ENCODE assay signal across 8 cellular contexts in the genomic region with DNA sequence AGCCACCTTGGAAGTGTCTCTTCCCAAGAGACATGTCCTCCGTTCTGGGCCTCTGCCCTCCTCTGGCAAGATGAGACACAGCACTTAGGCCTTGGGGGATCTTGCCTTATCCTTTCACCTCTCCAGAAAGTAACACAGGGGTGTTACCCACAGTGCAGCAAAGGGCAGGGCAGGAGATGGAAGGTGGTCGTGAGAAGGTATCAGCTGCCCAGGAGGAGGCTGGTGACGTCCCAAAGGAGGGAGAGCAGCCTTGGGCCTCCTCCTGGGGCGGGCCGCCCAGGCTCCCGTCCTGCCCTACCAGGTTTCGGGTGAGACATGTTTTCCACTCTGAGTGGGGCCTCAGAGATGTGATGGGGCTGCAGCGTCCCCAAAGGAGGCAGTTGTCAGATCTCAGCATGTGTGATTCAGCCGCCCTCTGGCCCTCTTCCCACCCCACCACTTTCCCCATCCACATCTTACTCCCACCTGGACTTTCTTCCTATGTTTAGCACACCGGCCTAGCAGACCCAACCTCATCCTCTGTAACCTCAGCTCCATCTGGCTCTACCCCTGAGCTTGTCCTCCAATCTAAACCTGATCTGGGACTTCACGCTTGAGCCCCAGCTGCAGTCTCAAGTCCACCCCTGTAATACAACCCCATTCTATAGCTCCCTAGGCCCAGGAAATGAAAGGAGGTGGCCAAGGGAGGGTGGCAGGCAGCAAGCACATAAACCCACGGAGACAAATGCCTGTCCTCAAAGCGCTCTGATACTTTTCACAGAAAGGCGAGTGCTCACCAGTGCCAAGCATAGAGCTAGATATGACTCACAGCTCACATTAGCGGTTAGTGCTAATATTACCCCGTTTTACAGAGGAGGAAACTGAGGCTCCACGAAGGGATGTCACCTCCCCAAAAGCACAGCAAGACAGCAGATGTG. TPM values are rescaled to one million over a fixed set of nuclear protein-coding genes. Genes with fewer than 3 reads are reported as not detected.
A peak's percentile ranks its signal among the peaks of the same experiment; 100 is the strongest.
DNase-seq lines count a peak whose midpoint lies in the region; ATAC-seq lines count a peak whose summit lies in the region.

No MANE protein-coding gene starts in this region.

- CTCF ChIA-PET in activated CD4-positive, alpha-beta T cell treated with anti-CD3 and anti-CD28 coated beads for 36 hours (lab: Charles Lee): interaction anchor here (0.6 to 3.4 kb wide), 10 partner anchors 9 to 1709 kb away, joined by 3 to 35 read pairs (median 4); a partner anchor contains a TSS

- POLR2A ChIA-PET in activated CD4-positive, alpha-beta T cell treated with anti-CD3 and anti-CD28 coated beads for 36 hours (lab: Charles Lee): interaction anchor here (0.5 kb wide), 1 partner anchor 283 kb away, joined by 3 read pairs; no protein-coding TSS in a partner anchor

- peak overlapping the region; percentile 94 for H3K27ac Mint-ChIP-seq in activated CD4-positive, alpha-beta T cell treated with anti-CD3 and anti-CD28 coated beads for 36 hours
- peak overlapping the region; percentile 83 for H3K27ac Mint-ChIP-seq in dendritic cell treated with granulocyte-macrophage colony-stimulating factor and Interleukin-4, amounts not matched to agents 40 ng/mL and 50 ng/mL, for 4 days

- peak overlapping the region; percentile 80 for H3K4me3 Mint-ChIP-seq in activated CD4-positive, alpha-beta T cell treated with anti-CD3 and anti-CD28 coated beads for 36 hours
- H3K4me3 Mint-ChIP-seq in dendritic cell treated with granulocyte-macrophage colony-stimulating factor and Interleukin-4, amounts not matched to agents 40 ng/mL and 50 ng/mL, for 4 days: peak overlapping the region; percentile 52

- H3K27me3 Mint-ChIP-seq in activated CD4-positive, alpha-beta T cell treated with anti-CD3 and anti-CD28 coated beads for 36 hours: no peaks in the 10 kb centered on the region
- H3K27me3 Mint-ChIP-seq in dendritic cell treated with granulocyte-macrophage colony-stimulating factor and Interleukin-4, amounts not matched to agents 40 ng/mL and 50 ng/mL, for 4 days: no peaks in the 10 kb centered on the region

- H3K9me3 Mint-ChIP-seq in activated CD4-positive, alpha-beta T cell treated with anti-CD3 and anti-CD28 coated beads for 36 hours (ENCODE audit: low read depth): no peaks in the 10 kb centered on the region
- H3K9me3 Mint-ChIP-seq in dendritic cell treated with granulocyte-macrophage colony-stimulating factor and Interleukin-4, amounts not matched to agents 40 ng/mL and 50 ng/mL, for 4 days: no peaks in the 10 kb centered on the region

- H3K4me1 Mint-ChIP-seq in activated CD4-positive, alpha-beta T cell treated with anti-CD3 and anti-CD28 coated beads for 36 hours: peaks cover 61% of the 10 kb centered on the region
- peaks cover 78% of the 10 kb centered on the region for H3K4me1 Mint-ChIP-seq in dendritic cell treated with granulocyte-macrophage colony-stimulating factor and Interleukin-4, amounts not matched to agents 40 ng/mL and 50 ng/mL, for 4 days (ENCODE audit: low read depth)

- ATAC-seq in GM19397 (IDR thresholded peaks at IDR 0.05; ENCODE audit: unreplicated experiment) (peak; percentile 45), HG02970 (IDR thresholded peaks at IDR 0.05; ENCODE audit: low FRiP score, unreplicated experiment) (no peak)
- peak; percentile 78 for ATAC-seq in activated CD4-positive, alpha-beta T cell treated with anti-CD3 and anti-CD28 coated beads for 36 hours

- peaks cover 35% of the 10 kb centered on the region for H3K36me3 Mint-ChIP-seq in activated CD4-positive, alpha-beta T cell treated with anti-CD3 and anti-CD28 coated beads for 36 hours (ENCODE audit: low read depth)
- peaks cover 17% of the 10 kb centered on the region for H3K36me3 Mint-ChIP-seq in dendritic cell treated with granulocyte-macrophage colony-stimulating factor and Interleukin-4, amounts not matched to agents 40 ng/mL and 50 ng/mL, for 4 days (ENCODE audit: low read depth)

- intact Hi-C loops in activated CD4-positive, alpha-beta T cell treated with anti-CD3 and anti-CD28 coated beads for 36 hours (cut with DNase I, micrococcal nuclease): loop anchor here (1.0 to 5.0 kb wide), 10 partner anchors 8 to 300 kb away; a partner anchor contains a TSS
- intact Hi-C loops in dendritic cell treated with granulocyte-macrophage colony-stimulating factor and Interleukin-4, amounts not matched to agents 40 ng/mL and 50 ng/mL, for 4 days (cut with micrococcal nuclease): no loop called here

- peak; percentile 91 for DNase-seq in activated CD4-positive, alpha-beta T cell treated with anti-CD3 and anti-CD28 coated beads for 36 hours
- peak; percentile 40 to 54 for DNase-seq in stimulated activated CD8-positive, alpha-beta memory T cell treated with anti-CD3 and anti-CD28 coated beads, Interleukin-4, amount 100 ng/mL, for 4 hours (ENCODE audit: low read depth in 2 of 2, low spot score in 1 of 2)
- no peak for DNase-seq in SHP77 (lab: John Stamatoyannopoulos, UW)
- no peak for DNase-seq in dedifferentiated amniotic fluid mesenchymal stem cell (ENCODE audit: extremely low spot score)
- DNase-seq in NCI-H526 (lab: John Stamatoyannopoulos, UW): no peak

RNA-seq across cellular contexts. Expression of a gene that starts 9.3 kb away (rescaled TPM):
- total RNA-seq in activated CD4-positive, alpha-beta T cell treated with anti-CD3 and anti-CD28 coated beads for 36 hours: 10 to 100 TPM; 43.6 to 62.8 TPM

RNA-seq across cellular contexts. Expression of a gene that starts 47.0 kb away (rescaled TPM):
- total RNA-seq in activated CD4-positive, alpha-beta T cell treated with anti-CD3 and anti-CD28 coated beads for 36 hours: 10 to 100 TPM; 10.7 to 14.8 TPM

RNA-seq across cellular contexts. Expression of a gene that starts 52.9 kb away (rescaled TPM):
- 1 to 10 TPM; 1.6 to 1.7 TPM for total RNA-seq in activated CD4-positive, alpha-beta T cell treated with anti-CD3 and anti-CD28 coated beads for 36 hours

Comparison
In these comparisons a context has a peak if more than half of its experiments do, and no peak if none do; other contexts are left out.
1. DNase-seq: peak in activated CD4-positive, alpha-beta T cell treated with anti-CD3 and anti-CD28 coated beads for 36 hours (single experiment) and stimulated activated CD8-positive, alpha-beta memory T cell treated with anti-CD3 and anti-CD28 coated beads, Interleukin-4, amount 100 ng/mL, for 4 hours (2 of 2); none in SHP77 (0 of 2), dedifferentiated amniotic fluid mesenchymal stem cell (single experiment) and NCI-H526 (0 of 2).